Comparison of ENCODE assay signal across 8 cellular contexts in the genomic region with DNA sequence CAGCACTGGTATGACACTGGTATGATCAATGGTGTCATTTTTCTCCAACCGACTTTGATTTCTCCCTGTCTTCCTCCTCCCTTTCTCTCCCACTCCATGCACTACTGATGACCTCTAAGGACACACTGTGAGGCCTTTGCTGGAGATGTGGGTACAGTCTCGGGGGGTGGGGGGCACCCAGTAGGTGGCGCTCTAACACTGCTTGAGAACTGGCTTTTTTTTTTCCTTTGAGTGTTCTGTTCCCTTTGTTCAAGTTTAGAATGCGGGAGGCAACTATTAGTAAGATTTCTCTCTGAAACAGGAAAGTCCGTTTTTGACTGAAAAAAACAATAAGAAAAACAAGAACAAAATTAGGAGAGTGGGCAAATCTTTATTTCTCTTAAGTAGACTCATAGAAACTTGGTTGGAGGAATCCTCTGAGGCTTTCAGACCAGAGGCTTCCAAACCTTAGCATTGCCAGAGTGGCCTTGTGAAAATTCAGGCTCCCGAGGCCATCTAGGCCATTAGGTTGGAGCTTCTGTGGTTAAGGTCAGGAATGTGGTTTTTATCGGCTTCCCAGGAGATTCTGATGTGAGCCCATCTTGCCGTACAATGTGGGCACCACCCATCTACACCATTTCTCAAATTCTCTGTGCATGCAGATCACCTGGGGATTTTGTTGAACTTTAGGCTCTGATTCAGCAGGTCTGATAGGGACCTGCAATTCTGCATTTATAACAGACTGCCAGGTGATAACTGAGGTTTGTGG. TPM values are rescaled to one million over a fixed set of nuclear protein-coding genes. Genes with fewer than 3 reads are reported as not detected.
A peak's percentile ranks its signal among the peaks of the same experiment; 100 is the strongest.
DNase-seq lines count a peak whose midpoint lies in the region; FAIRE-seq and TF ChIP-seq lines count a peak whose summit lies in the region.

No MANE protein-coding gene starts in this region.

- no peak for TF ChIP-seq POLR2A in GM12892 (IDR thresholded peaks at IDR 0.05; ENCODE audit: low read depth, low read length)

- no peak overlapping the region for H2AFZ ChIP-seq in neural progenitor cell (replicated peaks)

- H3K36me3 ChIP-seq in endodermal cell (ENCODE audit: control insufficient read depth, insufficient read depth, low read length) (no peaks in the 10 kb centered on the region), neural progenitor cell (no peaks in the 10 kb centered on the region)

- H3K9ac ChIP-seq in endodermal cell (ENCODE audit: extremely low read depth, low read length, poor library complexity, severe bottlenecking), result no peak overlapping the region
- H3K9ac ChIP-seq in neural progenitor cell, result no peak overlapping the region

- H3K27ac ChIP-seq in HL-60 (replicated peaks) (no peak overlapping the region), endodermal cell (ENCODE audit: low read depth, low read length) (no peak overlapping the region), neural progenitor cell (no peak overlapping the region)

- H3K4me3 ChIP-seq in HL-60 (replicated peaks; ENCODE audit: insufficient read depth, low read length) (no peak overlapping the region), endodermal cell (ENCODE audit: low read length) (no peak overlapping the region), neural progenitor cell (no peak overlapping the region)

- H3K9me3 ChIP-seq in endodermal cell (ENCODE audit: control insufficient read depth, low read length) (no peaks in the 10 kb centered on the region), neural progenitor cell (ENCODE audit: low read depth) (no peaks in the 10 kb centered on the region)

- H3F3A ChIP-seq in neural progenitor cell (ENCODE audit: low read depth), result no peaks in the 10 kb centered on the region

- no peaks in the 10 kb centered on the region for H3K9me3 Mint-ChIP-seq in endodermal cell
- H3K9me3 Mint-ChIP-seq in neural progenitor cell, result peaks cover 4% of the 10 kb centered on the region

- FAIRE-seq in GM12892 (lab: Jason Lieb, UNC) (peak; percentile 78), frontal cortex (lab: Jason Lieb, UNC) (no peak)

- H3K4me3 Mint-ChIP-seq in endodermal cell, result no peak overlapping the region
- no peak overlapping the region for H3K4me3 Mint-ChIP-seq in neural progenitor cell

- peak; percentile 47 for TF ChIP-seq CTCF in HL-60 (IDR thresholded peaks at IDR 0.05; ENCODE audit: insufficient read depth, low read length)
- TF ChIP-seq CTCF in endodermal cell (conservative IDR thresholded peaks at IDR 0.05), result peak; percentile 93
- peak; percentile 91 for TF ChIP-seq CTCF in neural progenitor cell (IDR thresholded peaks at IDR 0.05)

- H3K27me3 Mint-ChIP-seq in endodermal cell (ENCODE audit: insufficient read depth) (no peaks in the 10 kb centered on the region), neural progenitor cell (ENCODE audit: insufficient read depth, low read depth) (no peaks in the 10 kb centered on the region)

- peaks cover 92% of the 10 kb centered on the region for H3K79me2 ChIP-seq in neural progenitor cell (ENCODE audit: low read depth)

- peaks cover 6% of the 10 kb centered on the region for H3K36me3 Mint-ChIP-seq in endodermal cell (ENCODE audit: low read depth)
- peaks cover 30% of the 10 kb centered on the region for H3K36me3 Mint-ChIP-seq in neural progenitor cell

- H3K4me1 ChIP-seq in endodermal cell (ENCODE audit: control insufficient read depth, insufficient read depth, low read length) (no peaks in the 10 kb centered on the region), neural progenitor cell (no peaks in the 10 kb centered on the region)

- no peaks in the 10 kb centered on the region for H3K27me3 ChIP-seq in HL-60 (ENCODE audit: insufficient read depth, poor library complexity, severe bottlenecking)
- H3K27me3 ChIP-seq in endodermal cell (ENCODE audit: control insufficient read depth, insufficient read depth, low read length, poor library complexity, severe bottlenecking), result no peaks in the 10 kb centered on the region
- no peaks in the 10 kb centered on the region for H3K27me3 ChIP-seq in neural progenitor cell

- H3K4me2 ChIP-seq in neural progenitor cell, result no peak overlapping the region

- 58 to 67% methylated on average over 4 to 8 of the region's 8 CpGs for WGBS in endodermal cell (ENCODE audit: insufficient coverage in 1 of 2, insufficient read length in 1 of 2), 2 experiments

- H3K4me1 Mint-ChIP-seq in endodermal cell (peaks cover 19% of the 10 kb centered on the region), neural progenitor cell (peaks cover 2% of the 10 kb centered on the region)

- DNase-seq in AG20443 (ENCODE audit: low spot score) (peak; percentile 79), GM12892 (ENCODE audit: insufficient read length) (no peak), HL-60 (ENCODE audit: low read depth in 1 of 2, low spot score in 1 of 2) (peak in 1 of 2 experiments; percentile 46), T-helper 9 cell (peak; percentile 18), endodermal cell (peak; percentile 91), neural progenitor cell (ENCODE audit: low spot score) (peak; percentile 79), GF-D8 (lab: John Stamatoyannopoulos, UW) (no peak), frontal cortex (ENCODE audit: low spot score in 2 of 2) (no peak)

- peaks cover 13% of the 10 kb centered on the region for H4K20me1 ChIP-seq in neural progenitor cell (ENCODE audit: low read depth)

- H3K27ac Mint-ChIP-seq in endodermal cell (peak overlapping the region; percentile 41), neural progenitor cell (no peak overlapping the region)

RNA-seq across cellular contexts. Expression of gene PANX1, which starts 43.2 kb away (rescaled TPM):
- 9.6 TPM for polyA plus RNA-seq in GM12892 (2012; ENCODE audit: missing spikeins)
- total RNA-seq in endodermal cell (10 to 100 TPM; 19.4 to 21.0 TPM), neural progenitor cell (ENCODE audit: low replicate concordance) (26.1 and 26.4 TPM in 2 replicates), frontal cortex (192 TPM)
- 32.9 TPM for polyA plus RNA-seq in endodermal cell (2013, experiment 1 of 2)
- 30.0 TPM for polyA plus RNA-seq in endodermal cell (2013, experiment 2 of 2)

Comparison
In these comparisons a context has a peak if more than half of its experiments do, and no peak if none do; other contexts are left out.
1. DNase-seq: peak in AG20443 (single experiment), T-helper 9 cell (single experiment), endodermal cell (single experiment) and neural progenitor cell (single experiment); none in GM12892 (single experiment), GF-D8 (single experiment) and frontal cortex (0 of 2).
2. Peak in every context shown above with its lines, with median percentiles within 50 percentile points of each other: CTCF ChIP-seq.